Comparison of ENCODE assay signal across 8 cellular contexts in the genomic region with DNA sequence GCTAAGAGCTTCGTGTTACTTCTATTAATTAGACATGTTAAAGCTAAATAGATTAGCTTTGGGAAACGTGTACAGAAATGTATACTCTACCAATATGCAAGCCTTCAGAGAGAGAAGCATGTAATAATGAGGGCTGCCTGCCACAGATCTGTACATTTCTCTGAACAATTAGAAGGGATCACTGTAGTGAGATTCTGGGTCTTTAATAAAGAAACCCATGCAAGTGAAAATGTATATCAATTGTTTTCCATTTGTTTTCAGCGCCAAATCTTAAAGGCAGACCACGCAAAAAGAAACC.
A peak's percentile ranks its signal among the peaks of the same experiment; 100 is the strongest.
DNase-seq lines count a peak whose midpoint lies in the region; ATAC-seq and TF ChIP-seq lines count a peak whose summit lies in the region.

No MANE protein-coding gene starts in this region.

- H3K27me3 ChIP-seq in GM06990 (replicated peaks; ENCODE audit: control insufficient read depth, insufficient read depth, low read length): no peaks in the 10 kb centered on the region

- no peak for ATAC-seq in HG02870 (IDR thresholded peaks at IDR 0.05; ENCODE audit: unreplicated experiment)

- H3K36me3 ChIP-seq in GM06990 (ENCODE audit: control insufficient read depth, insufficient read depth, low read length): peaks cover 9% of the 10 kb centered on the region

- DNase-seq in GM06990 (ENCODE audit: extremely low read depth, insufficient read length) (no peak), fibroblast of the aortic adventitia (ENCODE audit: low read depth) (no peak), skeletal muscle cell (ENCODE audit: low read depth) (no peak), cerebellum (ENCODE audit: low spot score) (no peak), NCI-H2196 (lab: John Stamatoyannopoulos, UW; ENCODE audit: unreplicated experiment) (no peak), anterior cingulate cortex (lab: John Stamatoyannopoulos, UW) (no peak)

- H3K4me3 ChIP-seq in GM06990 (replicated peaks; ENCODE audit: low read depth, low read length): peak overlapping the region; percentile 69
- H3K4me3 ChIP-seq in WI38 (ENCODE audit: low read depth, low read length): peak overlapping the region; percentile 98
- peak overlapping the region; percentile 89 for H3K4me3 ChIP-seq in fibroblast of the aortic adventitia (ENCODE audit: low read depth, low read length)
- peak overlapping the region; percentile 85 for H3K4me3 ChIP-seq in skeletal muscle cell (ENCODE audit: low read depth, low read length)

- TF ChIP-seq CTCF in GM06990 (IDR thresholded peaks at IDR 0.05; ENCODE audit: insufficient read depth, low read length, poor library complexity, severe bottlenecking) (no peak), WI38 (IDR thresholded peaks at IDR 0.05; ENCODE audit: low read depth, low read length) (no peak), fibroblast of the aortic adventitia (IDR thresholded peaks at IDR 0.05; ENCODE audit: insufficient read depth, low read length) (no peak)
